In the genomic region with DNA sequence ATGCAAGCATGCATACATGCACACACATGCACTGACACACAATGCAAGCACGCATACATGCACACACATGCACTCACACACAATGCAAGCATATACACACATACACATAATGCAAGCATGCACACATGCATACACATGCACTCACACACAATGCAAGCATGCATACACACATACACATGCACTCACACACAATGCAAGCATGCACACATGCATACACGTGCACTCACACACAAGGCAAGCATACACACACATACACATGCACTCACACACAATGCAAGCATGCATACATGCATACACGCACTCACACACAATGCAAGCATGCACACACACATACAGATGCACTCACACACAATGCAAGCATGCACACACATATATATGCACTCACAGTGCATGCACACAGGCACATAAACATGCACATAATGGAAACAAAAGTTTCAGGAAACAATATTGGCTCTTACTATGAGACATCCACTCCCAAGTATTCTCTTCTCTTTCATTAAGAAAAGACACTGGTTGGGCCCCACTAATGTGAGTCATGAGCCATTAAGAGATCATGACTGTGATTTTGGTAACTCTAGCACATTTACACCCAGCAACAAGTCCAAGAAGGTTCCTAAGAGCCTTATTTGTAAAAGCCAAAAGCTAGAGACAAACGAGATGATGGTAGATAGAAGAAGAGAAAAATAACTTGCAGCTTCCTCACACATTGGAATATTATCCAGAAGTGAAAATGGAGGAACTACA, we compare ENCODE assay signal across 21 cellular contexts. TPM values are rescaled to one million over a fixed set of nuclear protein-coding genes. Genes with fewer than 3 reads are reported as not detected.
"Had no signal": no experiment of that assay in that cellular context is flagged by ENCODE, and none has a peak within 500 bp of the region (broad histone marks: within the 10 kb centered on the region; RNA-seq: fewer than 3 reads in every experiment).

No MANE protein-coding gene starts in this region.

- FAIRE-seq: colon, endothelial cell of umbilical vein, keratinocyte, pancreas had no signal

- H3K27me3 ChIP-seq: pancreas, tibial nerve, vagina had no signal

- H3K36me3 ChIP-seq: pancreas, tibial nerve, vagina had no signal

- H3K27ac ChIP-seq: pancreas, psoas muscle, tibial nerve, vagina had no signal

- H3K4me1 ChIP-seq: pancreas, psoas muscle, tibial nerve, vagina had no signal

- DNase-seq: activated CD4-positive, alpha-beta memory T cell treated with anti-CD3 and anti-CD28 coated beads for 36 hours; activated CD4-positive, alpha-beta T cell treated with anti-CD3 and anti-CD28 coated beads for 4 hours; activated CD4-positive, CD25-positive, alpha-beta regulatory T cell; activated gamma-delta T cell treated with Interleukin-2 at 50 U/mL for 16 hours; activated T-cell treated with anti-CD3 and anti-CD28 coated beads for 4 hours; aorta; effector memory CD4-positive, alpha-beta T cell; left colon; pancreas; psoas muscle; right cardiac atrium; stimulated activated CD4-positive, alpha-beta T cell treated with anti-CD3 and anti-CD28 coated beads, Interleukin-12 subunit alpha, Interleukin-12 subunit beta, amount 100 ng/mL, for 4 hours; stimulated activated CD4-positive, alpha-beta T cell treated with anti-CD3 and anti-CD28 coated beads, Interleukin-4, amount 100 ng/mL, for 4 hours had no signal

- H3K9me3 ChIP-seq: pancreas, vagina had no signal

- ATAC-seq: left colon; natural killer cell treated with Interleukin-12 subunit alpha and Interleukin-12 subunit beta and Interleukin-15 and Interleukin-18, amount 100 ng/mL, for 72 hours; pancreas; psoas muscle; right cardiac atrium had no signal

- H3K4me3 ChIP-seq: pancreas, psoas muscle, tibial nerve, vagina had no signal

RNA-seq across cellular contexts. Expression of a gene that starts 22.2 kb away (rescaled TPM):
- total RNA-seq: activated CD4-positive, alpha-beta memory T cell treated with anti-CD3 and anti-CD28 coated beads for 36 hours; activated T-helper 1 cell treated with anti-CD3 and anti-CD28 coated beads, Interleukin-12 subunit alpha, Interleukin-12 subunit beta, Interleukin-2, Interleukin-4 antibody, amounts not matched to agents 30 ng/mL and 10 ng/mL and 1 ng/mL, durations not matched to agents 14 hours and 24 hours and 36 hours; dermis microvascular lymphatic vessel endothelial cell; natural killer cell treated with Interleukin-12 subunit alpha and Interleukin-12 subunit beta and Interleukin-15 and Interleukin-18, amount 100 ng/mL, for 72 hours had no signal
